1 cellular context compared by ENCODE assay signal in genomic region chr17:5526821-5527598, GRCh38.
A peak's percentile ranks its signal among the peaks of the same experiment; 100 is the strongest.
TF ChIP-seq lines count a peak whose summit lies in the region.

No MANE protein-coding gene starts in this region.

TF ChIP-seq in HEK293, 187 proteins besides CTCF, POLR2A, EP300 and RAD21 (continued from another document and continues in another):
- TF ChIP-seq MEIS1 (CRISPR knock-in tag; IDR thresholded peaks at IDR 0.05; ENCODE audit: borderline replicate concordance) (peak; percentile 96), ZNF2 (tag by site-specific recombination; IDR thresholded peaks at IDR 0.05) (0 out of 2 replicates have a peak, but pooled peaks have one; percentile 17), ZNF174 (tag by site-specific recombination; IDR thresholded peaks at IDR 0.05) (no peak), SP2 (tag by site-specific recombination; IDR thresholded peaks at IDR 0.05) (peak; percentile 47; the same call in 1 of the 2 replicates), BCL11A (tag by site-specific recombination; IDR thresholded peaks at IDR 0.05; ENCODE audit: low read depth) (no peak; the same call in 1 of the 2 replicates), KLF8 (tag by site-specific recombination; IDR thresholded peaks at IDR 0.05) (peak; percentile 40; the same call in 1 of the 2 replicates), ZNF664 (tag by site-specific recombination; IDR thresholded peaks at IDR 0.05) (no peak), ZSCAN30 (tag by site-specific recombination; IDR thresholded peaks at IDR 0.05) (no peak), REST (tag by site-specific recombination; IDR thresholded peaks at IDR 0.05) (no peak), WT1 (tag by site-specific recombination; IDR thresholded peaks at IDR 0.05) (no peak; the same call in 1 of the 2 replicates), AEBP2 (tag by site-specific recombination; IDR thresholded peaks at IDR 0.05; ENCODE audit: borderline replicate concordance) (no peak), ZNF707 (tag by site-specific recombination; IDR thresholded peaks at IDR 0.05) (no peak), RBAK (tag by site-specific recombination; IDR thresholded peaks at IDR 0.05) (no peak), ZNF26 (tag by site-specific recombination; IDR thresholded peaks at IDR 0.05) (no peak), FEZF1 (tag by site-specific recombination; IDR thresholded peaks at IDR 0.05) (peak; percentile 69; the same call in 1 of the 2 replicates), ZNF677 (tag by site-specific recombination; IDR thresholded peaks at IDR 0.05) (no peak), ZNF19 (tag by site-specific recombination; IDR thresholded peaks at IDR 0.05; ENCODE audit: low read depth) (no peak), ZNF571 (tag by site-specific recombination; IDR thresholded peaks at IDR 0.05) (no peak), ZNF37A (tag by site-specific recombination; IDR thresholded peaks at IDR 0.05) (no peak), ZNF792 (tag by site-specific recombination; IDR thresholded peaks at IDR 0.05) (no peak), ZNF311 (tag by site-specific recombination; IDR thresholded peaks at IDR 0.05; ENCODE audit: borderline replicate concordance) (no peak), ZBTB20 (tag by site-specific recombination; IDR thresholded peaks at IDR 0.05) (peak; percentile 45; the same call in 1 of the 2 replicates), ZNF114 (tag by site-specific recombination; IDR thresholded peaks at IDR 0.05) (no peak), ZNF76 (tag by site-specific recombination; IDR thresholded peaks at IDR 0.05; ENCODE audit: borderline replicate concordance, low read depth) (no peak), TRIM28 (IDR thresholded peaks at IDR 0.05; ENCODE audit: borderline replicate concordance, low read length) (peak; percentile 67; the same call in 1 of the 2 replicates), ZBTB49 (tag by site-specific recombination; IDR thresholded peaks at IDR 0.05; ENCODE audit: low read depth) (no peak), ZNF692 (tag by site-specific recombination; IDR thresholded peaks at IDR 0.05) (no peak), ZNF416 (tag by site-specific recombination; IDR thresholded peaks at IDR 0.05) (no peak), ZNF148 (tag by site-specific recombination; IDR thresholded peaks at IDR 0.05; ENCODE audit: borderline replicate concordance) (no peak), ZNF621 (tag by site-specific recombination; IDR thresholded peaks at IDR 0.05) (no peak), REPIN1 (tag by site-specific recombination; IDR thresholded peaks at IDR 0.05; ENCODE audit: low read depth) (no peak), ZNF121 (tag by site-specific recombination; IDR thresholded peaks at IDR 0.05) (no peak), SCRT2 (tag by site-specific recombination; IDR thresholded peaks at IDR 0.05) (no peak), ZNF138 (tag by site-specific recombination; IDR thresholded peaks at IDR 0.05; ENCODE audit: borderline replicate concordance) (no peak), ZNF610 (tag by site-specific recombination; IDR thresholded peaks at IDR 0.05; ENCODE audit: borderline replicate concordance) (no peak), KLF7 (tag by site-specific recombination; IDR thresholded peaks at IDR 0.05; ENCODE audit: borderline replicate concordance) (no peak), KLF10 (tag by site-specific recombination; IDR thresholded peaks at IDR 0.05) (no peak; the same call in 1 of the 2 replicates), ZNF513 (tag by site-specific recombination; IDR thresholded peaks at IDR 0.05) (no peak; the same call in 1 of the 2 replicates), ZNF394 (tag by site-specific recombination; IDR thresholded peaks at IDR 0.05; ENCODE audit: borderline replicate concordance) (no peak), YY2 (tag by site-specific recombination; IDR thresholded peaks at IDR 0.05) (no peak), ZNF155 (tag by site-specific recombination; IDR thresholded peaks at IDR 0.05) (no peak), GFI1B (tag by site-specific recombination; IDR thresholded peaks at IDR 0.05) (no peak), ZNF214 (tag by site-specific recombination; IDR thresholded peaks at IDR 0.05; ENCODE audit: borderline replicate concordance) (no peak), ZNF202 (tag by site-specific recombination; IDR thresholded peaks at IDR 0.05; ENCODE audit: borderline replicate concordance) (no peak), BCL11B (tag by site-specific recombination; IDR thresholded peaks at IDR 0.05; ENCODE audit: low read depth) (no peak), ZNF639 (tag by site-specific recombination; IDR thresholded peaks at IDR 0.05) (peak; percentile 87), ZNF175 (tag by site-specific recombination; IDR thresholded peaks at IDR 0.05) (no peak), ZBTB8A (tag by site-specific recombination; IDR thresholded peaks at IDR 0.05) (peak; percentile 33; the same call in 1 of the 2 replicates), SP3 (tag by site-specific recombination; IDR thresholded peaks at IDR 0.05) (no peak), ZBTB6 (tag by site-specific recombination; IDR thresholded peaks at IDR 0.05) (no peak), ZNF626 (tag by site-specific recombination; IDR thresholded peaks at IDR 0.05) (no peak), ZNF404 (tag by site-specific recombination; IDR thresholded peaks at IDR 0.05) (no peak), ZNF221 (tag by site-specific recombination; IDR thresholded peaks at IDR 0.05; ENCODE audit: borderline replicate concordance) (no peak)
